In the genomic region with DNA sequence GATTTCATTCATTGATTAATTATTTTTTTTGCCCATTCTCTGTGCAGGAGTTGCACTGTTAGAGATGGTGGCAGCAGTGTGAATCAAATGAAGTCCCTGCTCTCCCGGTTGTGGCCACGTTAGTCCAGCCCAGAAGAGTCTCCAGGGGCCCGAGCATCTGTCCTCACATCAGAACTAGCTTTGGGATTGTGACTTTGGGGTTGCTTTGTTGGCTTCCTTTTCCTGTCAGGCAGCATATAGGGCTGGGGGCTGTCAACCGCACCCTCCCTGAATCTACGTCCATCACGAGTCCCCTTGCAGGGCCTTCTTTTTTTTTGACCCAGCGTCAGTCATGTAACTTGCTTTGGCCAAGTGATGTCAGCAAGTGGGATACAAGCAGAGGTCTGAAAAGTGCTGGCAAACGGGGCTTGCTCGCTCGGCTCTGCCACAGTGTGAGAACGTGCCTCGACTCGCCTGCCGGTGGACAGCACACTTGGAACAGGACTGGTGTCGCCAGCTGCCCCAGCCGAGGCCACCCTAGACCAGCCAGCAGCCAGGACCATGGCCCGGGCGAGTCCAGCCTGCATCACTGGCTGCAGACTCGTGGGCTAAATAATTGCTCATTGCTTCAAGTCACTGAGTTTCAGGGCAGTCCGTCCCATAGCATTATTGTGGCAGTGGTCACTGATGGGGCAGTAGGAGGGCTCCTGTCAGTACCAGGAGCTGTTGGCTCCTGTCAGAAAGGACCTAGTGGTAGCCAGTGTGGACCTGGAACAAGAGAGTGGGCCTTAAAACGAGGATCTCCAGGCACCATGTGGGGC, we compare ENCODE assay signal across 14 cellular contexts.
"Had no signal": no experiment of that assay in that cellular context is flagged by ENCODE, and none has a peak within 500 bp of the region (broad histone marks: within the 10 kb centered on the region; RNA-seq: fewer than 3 reads in every experiment).

No MANE protein-coding gene starts in this region.

- H3K27ac Mint-ChIP-seq: mesothelial cell of epicardium; T-helper 1 cell treated with Interleukin-12 subunit alpha and Interleukin-12 subunit beta and Interleukin-4 antibody, amounts not matched to agents 30 μg/mL and 1 μg/mL, for 36 hours had no signal

- H3K4me3 ChIP-seq: ascending aorta, heart left ventricle, pancreas, skin epidermis, tibial artery had no signal

- H3K27ac ChIP-seq: ascending aorta, heart left ventricle, pancreas, skin epidermis, tibial artery had no signal

- H3K9me3 Mint-ChIP-seq: T-helper 1 cell treated with Interleukin-12 subunit alpha and Interleukin-12 subunit beta and Interleukin-4 antibody, amounts not matched to agents 30 μg/mL and 1 μg/mL, for 36 hours had no signal

- H3K36me3 Mint-ChIP-seq: mesothelial cell of epicardium had no signal

- H3K36me3 ChIP-seq: ascending aorta, heart left ventricle, pancreas, tibial artery had no signal

- H3K27me3 ChIP-seq: ascending aorta, heart left ventricle, pancreas, tibial artery had no signal

- H3K9me3 ChIP-seq: ascending aorta, heart left ventricle, pancreas, SK-N-SH, tibial artery had no signal

- DNase-seq: activated CD4-positive, CD25-positive, alpha-beta regulatory T cell; activated gamma-delta T cell treated with Interleukin-2 at 50 U/mL for 16 hours; activated T-cell treated with anti-CD3 and anti-CD28 coated beads, Interleukin-2, amount 50 U/mL, for 48 hours; left ventricle myocardium superior; retina had no signal

- H3K4me3 Mint-ChIP-seq: mesothelial cell of epicardium; neural crest cell; T-helper 1 cell treated with Interleukin-12 subunit alpha and Interleukin-12 subunit beta and Interleukin-4 antibody, amounts not matched to agents 30 μg/mL and 1 μg/mL, for 36 hours had no signal

- H3K4me1 ChIP-seq: pancreas had no signal
